ENCODE assay signal across 23 cellular contexts in the genomic region with DNA sequence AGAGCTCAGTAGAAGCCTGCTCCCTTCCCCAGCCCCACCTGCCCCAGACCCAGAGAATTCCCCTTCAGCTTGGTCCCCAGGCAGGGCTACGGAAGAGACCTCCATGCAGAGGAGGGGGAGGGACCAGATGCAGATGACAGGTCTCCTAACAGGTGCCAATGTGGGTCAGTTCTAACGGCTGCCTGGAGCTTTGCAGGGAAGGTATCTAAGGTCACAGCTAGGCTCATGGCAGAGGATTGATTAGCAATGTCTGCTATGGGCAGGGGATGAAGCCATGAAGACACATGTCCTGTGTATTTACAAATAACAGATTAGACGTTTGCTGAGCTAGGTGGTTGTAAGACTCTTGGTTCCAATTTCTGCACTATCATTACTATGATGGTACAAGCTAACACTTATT. TPM values are rescaled to one million over a fixed set of nuclear protein-coding genes. Genes with fewer than 3 reads are reported as not detected.
"Had no signal": no experiment of that assay in that cellular context is flagged by ENCODE, and none has a peak within 500 bp of the region (broad histone marks: within the 10 kb centered on the region; RNA-seq: fewer than 3 reads in every experiment).

No MANE protein-coding gene starts in this region.

- H3K27ac ChIP-seq: coronary artery, lower lobe of right lung, psoas muscle, skin epidermis, spleen, suprapubic skin, transverse colon, vagina had no signal

- H3K27me3 Mint-ChIP-seq: stimulated activated naive CD8-positive, alpha-beta T cell treated with anti-CD3 and anti-CD28 coated beads, Interleukin-15, Interleukin-2, amounts not matched to agents 100 ng/mL and 50 ng/mL, for 24 hours had no signal

- H3K36me3 Mint-ChIP-seq: naive thymus-derived CD8-positive, alpha-beta T cell; stimulated activated naive B cell treated with anti-CD40 and anti-IgM and Interleukin-4, amounts not matched to agents 10 μg/mL and 1 μg/mL and 100 μg/mL, for 72 hours had no signal

- DNase-seq: dermis blood vessel endothelial cell; effector memory CD4-positive, alpha-beta T cell; head of caudate nucleus; left ventricle myocardium superior; lower lobe of right lung; naive thymus-derived CD8-positive, alpha-beta T cell; nephron progenitor cell; nucleus accumbens; psoas muscle; right cardiac atrium; spleen; stimulated activated CD4-positive, alpha-beta T cell treated with anti-CD3 and anti-CD28 coated beads, Interleukin-15, amount 100 ng/mL, for 24 hours; stimulated activated CD4-positive, alpha-beta T cell treated with anti-CD3 and anti-CD28 coated beads, Interleukin-2, amount 100 ng/mL, for 48 hours; stimulated activated naive B cell treated with anti-CD40 and anti-IgM and Interleukin-4, amounts not matched to agents 10 μg/mL and 1 μg/mL and 100 μg/mL, for 72 hours; transverse colon had no signal

- H3K27ac Mint-ChIP-seq: naive thymus-derived CD8-positive, alpha-beta T cell; nephron progenitor cell; stimulated activated naive B cell treated with anti-CD40 and anti-IgM and Interleukin-4, amounts not matched to agents 10 μg/mL and 1 μg/mL and 100 μg/mL, for 72 hours; stimulated activated naive CD8-positive, alpha-beta T cell treated with anti-CD3 and anti-CD28 coated beads, Interleukin-15, Interleukin-2, amounts not matched to agents 100 ng/mL and 50 ng/mL, for 24 hours had no signal

- H3K9me3 ChIP-seq: lower lobe of right lung, psoas muscle, spleen, suprapubic skin, transverse colon, vagina had no signal

- FAIRE-seq: endometrium, frontal cortex, keratinocyte had no signal

- H3K4me3 Mint-ChIP-seq: naive thymus-derived CD8-positive, alpha-beta T cell; nephron progenitor cell; stimulated activated naive B cell treated with anti-CD40 and anti-IgM and Interleukin-4, amounts not matched to agents 10 μg/mL and 1 μg/mL and 100 μg/mL, for 72 hours; stimulated activated naive CD8-positive, alpha-beta T cell treated with anti-CD3 and anti-CD28 coated beads, Interleukin-15, Interleukin-2, amounts not matched to agents 100 ng/mL and 50 ng/mL, for 24 hours had no signal

- H3K4me1 ChIP-seq: psoas muscle had no signal

- H3K4me3 ChIP-seq: coronary artery, lower lobe of right lung, psoas muscle, skin epidermis, spleen, suprapubic skin, transverse colon, vagina had no signal

- H3K27me3 ChIP-seq: spleen, suprapubic skin, transverse colon, vagina had no signal

- H3K36me3 ChIP-seq: lower lobe of right lung, spleen, suprapubic skin, transverse colon, vagina had no signal

- H3K9me3 Mint-ChIP-seq: naive thymus-derived CD8-positive, alpha-beta T cell; nephron progenitor cell; stimulated activated naive B cell treated with anti-CD40 and anti-IgM and Interleukin-4, amounts not matched to agents 10 μg/mL and 1 μg/mL and 100 μg/mL, for 72 hours; stimulated activated naive CD8-positive, alpha-beta T cell treated with anti-CD3 and anti-CD28 coated beads, Interleukin-15, Interleukin-2, amounts not matched to agents 100 ng/mL and 50 ng/mL, for 24 hours had no signal

- ATAC-seq: left ventricle myocardium superior; lower lobe of right lung; naive thymus-derived CD8-positive, alpha-beta T cell; psoas muscle; right cardiac atrium; stimulated activated naive B cell treated with anti-CD40 and anti-IgM and Interleukin-4, amounts not matched to agents 10 μg/mL and 1 μg/mL and 100 μg/mL, for 72 hours had no signal

RNA-seq across cellular contexts. Expression of a gene that starts 30.1 kb away (rescaled TPM):
- total RNA-seq: naive thymus-derived CD8-positive, alpha-beta T cell had no signal
